ENCODE assay signal across 29 cellular contexts in genomic region chr1:37650721-37651120, GRCh38. TPM values are rescaled to one million over a fixed set of nuclear protein-coding genes. Genes with fewer than 3 reads are reported as not detected.
DNase-seq lines count a peak whose midpoint lies in the region; ATAC-seq, FAIRE-seq and TF ChIP-seq lines count a peak whose summit lies in the region.
"Had no signal": no experiment of that assay in that cellular context is flagged by ENCODE, and none has a peak within 500 bp of the region (broad histone marks: within the 10 kb centered on the region; RNA-seq: fewer than 3 reads in every experiment).

No MANE protein-coding gene starts in this region.

- no peak overlapping the region for H3K4ac ChIP-seq in neuronal stem cell (ENCODE audit: low read length)

- no peaks in the 10 kb centered on the region for H3K4me1 Mint-ChIP-seq in stimulated activated memory B cell treated with anti-CD40 and anti-IgM and Interleukin-4, amounts not matched to agents 10 μg/mL and 1 μg/mL and 100 μg/mL, for 72 hours

- H3K36me3 Mint-ChIP-seq in stimulated activated memory B cell treated with anti-CD40 and anti-IgM and Interleukin-4, amounts not matched to agents 10 μg/mL and 1 μg/mL and 100 μg/mL, for 72 hours = no peaks in the 10 kb centered on the region
- H3K36me3 Mint-ChIP-seq: CD8-positive, alpha-beta T cell had no signal

- H3K4me3 ChIP-seq in K562 (no peak overlapping the region), neuronal stem cell (ENCODE audit: low read length in 2 of 2) (no peak overlapping the region), spleen (no peak overlapping the region), BE2C (ENCODE audit: low read depth, low read length) (no peak overlapping the region)
- H3K4me3 ChIP-seq: BLaER1 treated with 17β-estradiol and CSF1 and Interleukin-3, amounts not matched to agents 10 nM and 100 nM had no signal

- TF ChIP-seq RAD21 in K562 (CRISPR knock-in tag; conservative IDR thresholded peaks at IDR 0.05 in 1 of 2, IDR thresholded peaks at IDR 0.05 in 1 of 2) = no peak

- TF ChIP-seq EP300 in K562 (IDR thresholded peaks at IDR 0.05; ENCODE audit: low read length) = no peak

- in situ Hi-C loops in K562 (cut with MboI) = no loop called here

- no peaks in the 10 kb centered on the region for H3K9me1 ChIP-seq in K562 (ENCODE audit: control insufficient read depth, insufficient read depth, low read length)

- no peaks in the 10 kb centered on the region for H3K9me3 Mint-ChIP-seq in stimulated activated memory B cell treated with anti-CD40 and anti-IgM and Interleukin-4, amounts not matched to agents 10 μg/mL and 1 μg/mL and 100 μg/mL, for 72 hours
- H3K9me3 Mint-ChIP-seq: CD4-positive, alpha-beta T cell; CD8-positive, alpha-beta T cell had no signal

- FAIRE-seq in K562 (lab: Jason Lieb, UNC) = no peak
- FAIRE-seq: A204.1, D721Med, GM12891 had no signal

- TF ChIP-seq CTCF in K562 (IDR thresholded peaks at IDR 0.05 in 2 of 3, conservative IDR thresholded peaks at IDR 0.05 in 1 of 3; ENCODE audit: insufficient read depth in 2 of 3, low read depth in 1 of 3, low read length in 3 of 3) (no peak), spleen (IDR thresholded peaks at IDR 0.05 in 8 of 11, conservative IDR thresholded peaks at IDR 0.05 in 3 of 11) (no peak), BE2C (IDR thresholded peaks at IDR 0.05; ENCODE audit: low read depth, low read length) (no peak)

- WGBS in K562 (ENCODE audit: insufficient coverage, low coverage, missing lambda C conversion rate) = 4% methylated on average over 5 of the region's 5 CpGs
- no CpG with 5 or more reads among the region's 5 CpGs for WGBS in neuronal stem cell (ENCODE audit: extremely low coverage in 2 of 2, insufficient read length in 2 of 2, insufficient replicate concordance in 1 of 2), 2 donors
- WGBS in spleen, 5 donors = 63 to 88% (median 73%) methylated on average over 2 to 5 of the region's 5 CpGs

- no peaks in the 10 kb centered on the region for H3K79me1 ChIP-seq in neuronal stem cell (ENCODE audit: low read depth, low read length)

- peaks cover 8% of the 10 kb centered on the region for H3K27me3 Mint-ChIP-seq in stimulated activated memory B cell treated with anti-CD40 and anti-IgM and Interleukin-4, amounts not matched to agents 10 μg/mL and 1 μg/mL and 100 μg/mL, for 72 hours

- H3K79me2 ChIP-seq in K562 (ENCODE audit: control insufficient read depth, insufficient read depth, low read length) = no peaks in the 10 kb centered on the region

- H2BK120ac ChIP-seq in neuronal stem cell (ENCODE audit: low read depth, low read length) = no peak overlapping the region

- peak overlapping the region; percentile 48 for H2BK12ac ChIP-seq in neuronal stem cell (ENCODE audit: low read length)

- no peaks in the 10 kb centered on the region for H3K36me3 ChIP-seq in K562 (ENCODE audit: control insufficient read depth, insufficient read depth, low read length)
- H3K36me3 ChIP-seq in neuronal stem cell (replicated peaks in 1 of 2; ENCODE audit: control insufficient read depth in 2 of 2, insufficient read depth in 2 of 2, low read length in 2 of 2) = no peaks in the 10 kb centered on the region
- no peaks in the 10 kb centered on the region for H3K36me3 ChIP-seq in spleen
- no peaks in the 10 kb centered on the region for H3K36me3 ChIP-seq in BE2C
- H3K36me3 ChIP-seq: BLaER1 treated with 17β-estradiol and CSF1 and Interleukin-3, amounts not matched to agents 10 nM and 100 nM had no signal

- no peak overlapping the region for H3K27ac ChIP-seq in K562 (ENCODE audit: extremely low read depth, low read depth, low read length)
- no peak overlapping the region for H3K27ac ChIP-seq in neuronal stem cell (replicated peaks; ENCODE audit: low read length)
- no peak overlapping the region for H3K27ac ChIP-seq in spleen
- H3K27ac ChIP-seq: BLaER1 treated with 17β-estradiol and CSF1 and Interleukin-3, amounts not matched to agents 10 nM and 100 nM; C4-2B had no signal

- no peak overlapping the region for H3K4me3 Mint-ChIP-seq in stimulated activated memory B cell treated with anti-CD40 and anti-IgM and Interleukin-4, amounts not matched to agents 10 μg/mL and 1 μg/mL and 100 μg/mL, for 72 hours
- H3K4me3 Mint-ChIP-seq: CD4-positive, alpha-beta T cell; CD8-positive, alpha-beta T cell had no signal

- peak overlapping the region; percentile 23 for H3K23ac ChIP-seq in neuronal stem cell (ENCODE audit: low read depth, low read length, poor library complexity)

- CTCF ChIA-PET in K562 (lab: Yijun Ruan, JAX; ENCODE audit: low intra/inter-chr PET ratio) = no interaction called here

- H2AK5ac ChIP-seq in neuronal stem cell (ENCODE audit: low read depth, low read length) = peak overlapping the region; percentile 81

- H3K18ac ChIP-seq in neuronal stem cell (ENCODE audit: low read length) = peak overlapping the region; percentile 72

- no peak overlapping the region for H4K8ac ChIP-seq in neuronal stem cell (ENCODE audit: low read depth, low read length)

- H3K4me2 ChIP-seq in K562 (ENCODE audit: insufficient read depth, low read length) (no peak overlapping the region), neuronal stem cell (ENCODE audit: insufficient read depth, low read length, poor library complexity, severe bottlenecking) (no peak overlapping the region)
- H3K4me2 ChIP-seq: BLaER1 treated with 17β-estradiol and CSF1 and Interleukin-3, amounts not matched to agents 10 nM and 100 nM had no signal

- no peak for TF ChIP-seq POLR2A in K562 (conservative IDR thresholded peaks at IDR 0.05)
- TF ChIP-seq POLR2A in spleen (IDR thresholded peaks at IDR 0.05) = no peak

- no peak overlapping the region for H4K91ac ChIP-seq in neuronal stem cell (ENCODE audit: low read depth, low read length, poor library complexity)

- intact Hi-C loops in K562 (cut with micrococcal nuclease) (no loop called here), spleen (cut with DNase I; ENCODE audit: low total_unique reads) (no loop called here)

- BruUV-seq in K562 (replicated peaks; lab: Mats Ljungman, UMichigan) = no TSS peak

- no peak overlapping the region for H2BK15ac ChIP-seq in neuronal stem cell (ENCODE audit: low read length)

- H3K14ac ChIP-seq in neuronal stem cell (ENCODE audit: low read length) = no peak overlapping the region

- H3K9ac ChIP-seq in K562 (ENCODE audit: insufficient read depth in 1 of 2, low read depth in 2 of 2, low read length in 2 of 2) (no peak overlapping the region), neuronal stem cell (ENCODE audit: low read depth, low read length, poor library complexity) (no peak overlapping the region)
- H3K9ac ChIP-seq: BLaER1 treated with 17β-estradiol and CSF1 and Interleukin-3, amounts not matched to agents 10 nM and 100 nM had no signal

- no peaks in the 10 kb centered on the region for H3K9me3 ChIP-seq in K562 (replicated peaks; ENCODE audit: control insufficient read depth, insufficient read depth, low read depth, low read length)
- no peaks in the 10 kb centered on the region for H3K9me3 ChIP-seq in neuronal stem cell (replicated peaks in 1 of 2; ENCODE audit: control insufficient read depth in 2 of 2, insufficient read depth in 1 of 2, low read depth in 1 of 2, low read length in 2 of 2)
- no peaks in the 10 kb centered on the region for H3K9me3 ChIP-seq in spleen
- H3K9me3 ChIP-seq in BE2C = no peaks in the 10 kb centered on the region
- H3K9me3 ChIP-seq: BLaER1 treated with 17β-estradiol and CSF1 and Interleukin-3, amounts not matched to agents 10 nM and 100 nM; Caco-2 had no signal

- POLR2A ChIA-PET in K562 (lab: Yijun Ruan, JAX) = interaction anchor here (0.7 kb wide), 1 partner anchor 309 kb away, joined by 3 read pairs; no protein-coding TSS in a partner anchor

- no peak overlapping the region for H3K27ac Mint-ChIP-seq in stimulated activated memory B cell treated with anti-CD40 and anti-IgM and Interleukin-4, amounts not matched to agents 10 μg/mL and 1 μg/mL and 100 μg/mL, for 72 hours
- H3K27ac Mint-ChIP-seq: CD4-positive, alpha-beta T cell; CD8-positive, alpha-beta T cell had no signal

- ATAC-seq in K562 (no peak), GM18873 (IDR thresholded peaks at IDR 0.05; ENCODE audit: low FRiP score, unreplicated experiment) (no peak), GM21447 (IDR thresholded peaks at IDR 0.05; ENCODE audit: unreplicated experiment) (no peak)
- peak; percentile 4 for ATAC-seq in stimulated activated memory B cell treated with anti-CD40 and anti-IgM and Interleukin-4, amounts not matched to agents 10 μg/mL and 1 μg/mL and 100 μg/mL, for 72 hours
- ATAC-seq: CD8-positive, alpha-beta T cell had no signal

- DNase-seq in K562 (ENCODE audit: extremely low read depth in 1 of 4, low spot score in 3 of 4) (no peak), neuronal stem cell (ENCODE audit: low spot score) (no peak), spleen (peak; percentile 40), GDM1 (lab: John Stamatoyannopoulos, UW) (no peak), BE2C (no peak)
- DNase-seq: 8988T; ACHN; Caco-2; Calu3; CD4-positive, alpha-beta T cell; CD8-positive, alpha-beta T cell; DMS 273 treated with DMSO at 0.1 percent for 48 hours; DMS153; DMS53; DMS79; DND-41; EL; GF-D8 had no signal

- H3K27me3 ChIP-seq in K562 (ENCODE audit: control insufficient read depth in 2 of 2, insufficient read depth in 2 of 2, low read length in 2 of 2) (peaks cover 30 to 72% of the 10 kb centered on the region in 2 experiments), neuronal stem cell (ENCODE audit: control insufficient read depth in 3 of 3, insufficient read depth in 3 of 3, low read depth in 1 of 3, low read length in 3 of 3) (peaks cover 0 to 53% (median 0%) of the 10 kb centered on the region in 3 experiments), spleen (replicated peaks in 1 of 7) (peaks cover 0 to 24% (median 0%) of the 10 kb centered on the region in 7 donors), BE2C (no peaks in the 10 kb centered on the region)
- H3K27me3 ChIP-seq: BLaER1 treated with 17β-estradiol and CSF1 and Interleukin-3, amounts not matched to agents 10 nM and 100 nM had no signal

- H4K20me1 ChIP-seq in K562 (replicated peaks; ENCODE audit: control insufficient read depth, insufficient read depth, low read length) = 0 out of 2 replicates have a peak, but pooled peaks cover 5% of the 10 kb centered on the region

- H3K4me1 ChIP-seq in K562 (replicated peaks in 1 of 2; ENCODE audit: control insufficient read depth in 2 of 2, insufficient read depth in 2 of 2, low read length in 2 of 2) = peaks cover 0 to 3% of the 10 kb centered on the region in 2 experiments; a peak in 1 of 5 replicates
- peaks cover 0 to 4% of the 10 kb centered on the region in 2 donors for H3K4me1 ChIP-seq in neuronal stem cell (ENCODE audit: control insufficient read depth in 2 of 2, insufficient read depth in 1 of 2, low read depth in 1 of 2, low read length in 2 of 2)
- H3K4me1 ChIP-seq in spleen = no peaks in the 10 kb centered on the region
- no peaks in the 10 kb centered on the region for H3K4me1 ChIP-seq in BE2C
- H3K4me1 ChIP-seq: BLaER1 treated with 17β-estradiol and CSF1 and Interleukin-3, amounts not matched to agents 10 nM and 100 nM; Caco-2 had no signal

- H2BK5ac ChIP-seq in neuronal stem cell (ENCODE audit: low read length) = no peak overlapping the region

- H2AFZ ChIP-seq in K562 (ENCODE audit: low read depth, low read length) = no peak overlapping the region
- no peak overlapping the region for H2AFZ ChIP-seq in neuronal stem cell (ENCODE audit: low read length)

RNA-seq across cellular contexts. Expression of gene RSPO1, which starts 16.0 kb away (rescaled TPM):
- not detected in 2 replicates for total RNA-seq in K562 (2011; cell fraction: chromatin; rRNA removed; ENCODE audit: low replicate concordance)
- not detected in 2 replicates for total RNA-seq in K562 (2011; cell fraction: nucleolus; rRNA removed)
- total RNA-seq in K562 (2011; cell fraction: nucleoplasm; rRNA removed) = not detected in 2 replicates
- total RNA-seq in K562 (2014; rRNA removed) = not detected in 2 replicates
- total RNA-seq in K562 (2014; rRNA removed; fragmentation: Illumina TruSeq; extraction: Trizol) = not detected in 2 replicates
- not detected in 2 replicates for total RNA-seq in K562 (2015; rRNA removed; fragmentation: Illumina TruSeq; extraction: Trizol)
- total RNA-seq in K562 (2021) = not detected in 2 replicates
- polyA plus RNA-seq in K562 (2011; rRNA removed) = not detected in 2 replicates
- polyA plus RNA-seq in K562 (2011; cell fraction: cytosol; rRNA removed) = not detected in 2 replicates
- polyA plus RNA-seq in K562 (2011; cell fraction: nucleus; rRNA removed) = not detected in 2 replicates
- polyA plus RNA-seq in K562 (2012) = not detected in 2 replicates
- polyA plus RNA-seq in K562 (2014; fragmentation: Illumina TruSeq; extraction: Trizol) = not detected in 2 replicates
- not detected for polyA plus RNA-seq in K562 (2014; fragmentation: Nextera tagmentation; extraction: Ambion mirVana)
- not detected in 2 replicates for polyA plus RNA-seq in K562 (2014; rRNA removed)
- polyA minus RNA-seq in K562 (2011; rRNA and poly(A)+ RNA removed) = not detected in 2 replicates
- polyA minus RNA-seq in K562 (2011; cell fraction: cytosol; rRNA and poly(A)+ RNA removed) = not detected in 2 replicates
- not detected in 2 replicates for polyA minus RNA-seq in K562 (2011; cell fraction: nucleus; rRNA and poly(A)+ RNA removed)
- 1.4 TPM for polyA plus RNA-seq in neuronal stem cell (2013, experiment 1 of 2)
- polyA plus RNA-seq in neuronal stem cell (2013, experiment 2 of 2) = 1.5 TPM
- total RNA-seq in spleen = 1 to 10 TPM in 1 of 7 donors, under 1 TPM in 5, not detected in 1; 0.37 to 1.0 (median 0.53) TPM
- under 1 TPM; 0.20 to 0.50 (median 0.48) TPM for polyA plus RNA-seq in spleen
- not detected for polyA plus RNA-seq in BE2C (2012; ENCODE audit: insufficient read depth, insufficient read length, low read depth)
- total RNA-seq: A673; Caco-2; Calu3; CD4-positive, alpha-beta T cell; CD8-positive, alpha-beta T cell; Daoy had no signal
- polyA plus RNA-seq: AG04450 had no signal

RNA-seq across cellular contexts. Expression of gene CDCA8, which starts 41.6 kb away (rescaled TPM):
- 55.0 and 75.1 TPM in 2 replicates for total RNA-seq in K562 (2011; cell fraction: chromatin; rRNA removed; ENCODE audit: low replicate concordance)
- total RNA-seq in K562 (2011; cell fraction: nucleolus; rRNA removed) = 60.3 and 62.5 TPM in 2 replicates
- total RNA-seq in K562 (2011; cell fraction: nucleoplasm; rRNA removed) = 61.4 and 63.4 TPM in 2 replicates
- 26.4 and 29.3 TPM in 2 replicates for total RNA-seq in K562 (2014; rRNA removed)
- total RNA-seq in K562 (2014; rRNA removed; fragmentation: Illumina TruSeq; extraction: Trizol) = 35.8 and 38.3 TPM in 2 replicates
- total RNA-seq in K562 (2015; rRNA removed; fragmentation: Illumina TruSeq; extraction: Trizol) = 34.4 and 37.7 TPM in 2 replicates
- total RNA-seq in K562 (2021) = 72.5 and 81.8 TPM in 2 replicates
- 118 and 120 TPM in 2 replicates for polyA plus RNA-seq in K562 (2011; rRNA removed)
- polyA plus RNA-seq in K562 (2011; cell fraction: cytosol; rRNA removed) = 99.5 and 121 TPM in 2 replicates
- polyA plus RNA-seq in K562 (2011; cell fraction: nucleus; rRNA removed) = 89.5 and 92.0 TPM in 2 replicates
- polyA plus RNA-seq in K562 (2012) = 72.5 and 78.6 TPM in 2 replicates
- 117 and 124 TPM in 2 replicates for polyA plus RNA-seq in K562 (2014; fragmentation: Illumina TruSeq; extraction: Trizol)
- 100 to 1,000 TPM in 1 of 2 experiments, 10 to 100 TPM in 1; 84.3 to 148 TPM for polyA plus RNA-seq in K562 (2014; fragmentation: Nextera tagmentation; extraction: Ambion mirVana)
- 74.1 and 81.7 TPM in 2 replicates for polyA plus RNA-seq in K562 (2014; rRNA removed)
- 68.8 and 84.8 TPM in 2 replicates for polyA minus RNA-seq in K562 (2011; rRNA and poly(A)+ RNA removed)
- polyA minus RNA-seq in K562 (2011; cell fraction: cytosol; rRNA and poly(A)+ RNA removed) = 44.7 and 47.7 TPM in 2 replicates
- 24.9 and 31.9 TPM in 2 replicates for polyA minus RNA-seq in K562 (2011; cell fraction: nucleus; rRNA and poly(A)+ RNA removed)
- 69.7 TPM for polyA plus RNA-seq in neuronal stem cell (2013, experiment 1 of 2)
- 69.6 TPM for polyA plus RNA-seq in neuronal stem cell (2013, experiment 2 of 2)
- 1 to 10 TPM; 1.2 to 8.2 (median 4.3) TPM for total RNA-seq in spleen
- 1 to 10 TPM; 1.5 to 7.7 (median 3.9) TPM for polyA plus RNA-seq in spleen
- 7.6 TPM for polyA plus RNA-seq in BE2C (2012; ENCODE audit: insufficient read depth, insufficient read length, low read depth)

RNA-seq across cellular contexts. Expression of gene GNL2, which starts 55.0 kb away (rescaled TPM):
- total RNA-seq in K562 (2011; cell fraction: chromatin; rRNA removed; ENCODE audit: low replicate concordance) = 189 and 334 TPM in 2 replicates
- 134 and 160 TPM in 2 replicates for total RNA-seq in K562 (2011; cell fraction: nucleolus; rRNA removed)
- total RNA-seq in K562 (2011; cell fraction: nucleoplasm; rRNA removed) = 181 and 229 TPM in 2 replicates
- total RNA-seq in K562 (2014; rRNA removed) = 245 and 263 TPM in 2 replicates
- total RNA-seq in K562 (2014; rRNA removed; fragmentation: Illumina TruSeq; extraction: Trizol) = 343 and 388 TPM in 2 replicates
- total RNA-seq in K562 (2015; rRNA removed; fragmentation: Illumina TruSeq; extraction: Trizol) = 330 and 347 TPM in 2 replicates
- total RNA-seq in K562 (2021) = 145 and 156 TPM in 2 replicates
- polyA plus RNA-seq in K562 (2011; rRNA removed) = 132 and 165 TPM in 2 replicates
- 37.0 and 52.4 TPM in 2 replicates for polyA plus RNA-seq in K562 (2011; cell fraction: cytosol; rRNA removed)
- 99.3 and 135 TPM in 2 replicates for polyA plus RNA-seq in K562 (2011; cell fraction: nucleus; rRNA removed)
- polyA plus RNA-seq in K562 (2012) = 109 and 153 TPM in 2 replicates
- 253 and 318 TPM in 2 replicates for polyA plus RNA-seq in K562 (2014; fragmentation: Illumina TruSeq; extraction: Trizol)
- 100 to 1,000 TPM; 166 to 371 TPM for polyA plus RNA-seq in K562 (2014; fragmentation: Nextera tagmentation; extraction: Ambion mirVana)
- 205 and 232 TPM in 2 replicates for polyA plus RNA-seq in K562 (2014; rRNA removed)
- 223 and 224 TPM in 2 replicates for polyA minus RNA-seq in K562 (2011; rRNA and poly(A)+ RNA removed)
- polyA minus RNA-seq in K562 (2011; cell fraction: cytosol; rRNA and poly(A)+ RNA removed) = 118 and 127 TPM in 2 replicates
- 104 and 173 TPM in 2 replicates for polyA minus RNA-seq in K562 (2011; cell fraction: nucleus; rRNA and poly(A)+ RNA removed)
- 125 TPM for polyA plus RNA-seq in neuronal stem cell (2013, experiment 1 of 2)
- polyA plus RNA-seq in neuronal stem cell (2013, experiment 2 of 2) = 124 TPM
- 10 to 100 TPM; 28.9 to 58.0 (median 34.8) TPM for total RNA-seq in spleen
- polyA plus RNA-seq in spleen = 10 to 100 TPM; 31.8 to 49.2 (median 41.8) TPM
- 44.4 TPM for polyA plus RNA-seq in BE2C (2012; ENCODE audit: insufficient read depth, insufficient read length, low read depth)
